Comparison of ENCODE assay signal across 1 cellular context in genomic region chr7:138935438-138936079, GRCh38.
TF ChIP-seq lines count a peak whose summit lies in the region.

No MANE protein-coding gene starts in this region.

TF ChIP-seq in K562, 482 proteins besides CTCF, POLR2A, EP300 and RAD21 (continued from another document):
- TF ChIP-seq HES1 (IDR thresholded peaks at IDR 0.05; ENCODE audit: low read depth) (peak; percentile 85), GATAD2B (IDR thresholded peaks at IDR 0.05; ENCODE audit: borderline replicate concordance) (no peak), MGA (IDR thresholded peaks at IDR 0.05) (peak; percentile 57), RHOXF2B (CRISPR knock-in tag; conservative IDR thresholded peaks at IDR 0.05) (no peak), BCLAF1 (IDR thresholded peaks at IDR 0.05; ENCODE audit: borderline replicate concordance in 1 of 2, control insufficient read depth in 1 of 2, low read depth in 2 of 2, low read length in 1 of 2) (no peak), BACH1 (tag; IDR thresholded peaks at IDR 0.05) (0 out of 2 replicates have a peak, but pooled peaks have one; percentile 34), MAFK (IDR thresholded peaks at IDR 0.05; ENCODE audit: low read length) (peak; percentile 71), L3MBTL2 (IDR thresholded peaks at IDR 0.05) (peak; percentile 80), NCOA1 (IDR thresholded peaks at IDR 0.05; ENCODE audit: low read depth) (no peak), DLX4 (CRISPR knock-in tag; IDR thresholded peaks at IDR 0.05) (no peak), PKNOX1 (IDR thresholded peaks at IDR 0.05) (0 out of 2 replicates have a peak, but pooled peaks have one; percentile 19), MAFG (tag; conservative IDR thresholded peaks at IDR 0.05) (peak; percentile 92), ZFP30 (CRISPR knock-in tag; IDR thresholded peaks at IDR 0.05; ENCODE audit: borderline replicate concordance) (no peak), ZSCAN29 (IDR thresholded peaks at IDR 0.05) (no peak), ARID1B (IDR thresholded peaks at IDR 0.05) (peak; percentile 25; the same call in 1 of the 2 replicates), ETV1 (tag; conservative IDR thresholded peaks at IDR 0.05; ENCODE audit: low read depth) (no peak), GATAD2A (IDR thresholded peaks at IDR 0.05) (no peak), SMARCA4 (IDR thresholded peaks at IDR 0.05) (peak; percentile 15; the same call in 1 of the 2 replicates), E2F6 (IDR thresholded peaks at IDR 0.05; ENCODE audit: borderline replicate concordance in 1 of 2, extremely low read depth in 1 of 2, insufficient read depth in 1 of 2, insufficient read length in 1 of 2, low read depth in 1 of 2, low read length in 1 of 2, poor library complexity in 1 of 2, severe bottlenecking in 1 of 2) (peak; percentile 57 to 83), SRF (CRISPR knock-in tag; IDR thresholded peaks at IDR 0.05) (no peak), RBM17 (IDR thresholded peaks at IDR 0.05; ENCODE audit: borderline replicate concordance, low read depth, low read length) (no peak), BHLHE40 (IDR thresholded peaks at IDR 0.05; ENCODE audit: low read length) (peak; percentile 91), CREB1 (IDR thresholded peaks at IDR 0.05) (no peak), CREB1 (CRISPR knock-in tag; IDR thresholded peaks at IDR 0.05) (no peak), ZNF639 (CRISPR knock-in tag; conservative IDR thresholded peaks at IDR 0.05 in 1 of 2, IDR thresholded peaks at IDR 0.05 in 1 of 2) (no peak), ZNF217 (CRISPR knock-in tag; IDR thresholded peaks at IDR 0.05) (no peak), NRF1 (conservative IDR thresholded peaks at IDR 0.05 in 1 of 2, IDR thresholded peaks at IDR 0.05 in 1 of 2) (0 out of 4 replicates have a peak, but pooled peaks of 1 of the 2 experiments have one; percentile 20), SPI1 (IDR thresholded peaks at IDR 0.05; ENCODE audit: borderline replicate concordance, low read depth, low read length) (no peak), SMAD4 (CRISPR knock-in tag; conservative IDR thresholded peaks at IDR 0.05) (no peak), ZNF41 (CRISPR knock-in tag; conservative IDR thresholded peaks at IDR 0.05) (peak; percentile 95), ZNF316 (IDR thresholded peaks at IDR 0.05) (peak; percentile 83), ATF4 (CRISPR knock-in tag; IDR thresholded peaks at IDR 0.05) (no peak), NUFIP1 (IDR thresholded peaks at IDR 0.05; ENCODE audit: partially characterized antibody) (no peak), FOSL1 (tag; conservative IDR thresholded peaks at IDR 0.05) (peak; percentile 53), CREB5 (CRISPR knock-in tag; IDR thresholded peaks at IDR 0.05) (no peak), C11orf30 (IDR thresholded peaks at IDR 0.05; ENCODE audit: low read depth) (peak; percentile 89), TAF1 (IDR thresholded peaks at IDR 0.05; ENCODE audit: control insufficient read depth, extremely low read depth, insufficient read depth, low read length, severe bottlenecking) (no peak), PHF21A (IDR thresholded peaks at IDR 0.05; ENCODE audit: borderline replicate concordance, low read depth) (no peak), JUND (IDR thresholded peaks at IDR 0.05; ENCODE audit: borderline replicate concordance, low read depth, low read length) (0 out of 2 replicates have a peak, but pooled peaks have one; percentile 29), JUND (tag; IDR thresholded peaks at IDR 0.05; ENCODE audit: borderline replicate concordance, low read depth, low read length) (no peak; the same call in 2 of the 3 replicates), JUN (IDR thresholded peaks at IDR 0.05; ENCODE audit: borderline replicate concordance, low read depth, low read length) (0 out of 2 replicates have a peak, but pooled peaks have one; percentile 10), JUN (CRISPR knock-in tag; IDR thresholded peaks at IDR 0.05; ENCODE audit: borderline replicate concordance) (no peak)
